1 cellular context compared by ENCODE assay signal in the genomic region with DNA sequence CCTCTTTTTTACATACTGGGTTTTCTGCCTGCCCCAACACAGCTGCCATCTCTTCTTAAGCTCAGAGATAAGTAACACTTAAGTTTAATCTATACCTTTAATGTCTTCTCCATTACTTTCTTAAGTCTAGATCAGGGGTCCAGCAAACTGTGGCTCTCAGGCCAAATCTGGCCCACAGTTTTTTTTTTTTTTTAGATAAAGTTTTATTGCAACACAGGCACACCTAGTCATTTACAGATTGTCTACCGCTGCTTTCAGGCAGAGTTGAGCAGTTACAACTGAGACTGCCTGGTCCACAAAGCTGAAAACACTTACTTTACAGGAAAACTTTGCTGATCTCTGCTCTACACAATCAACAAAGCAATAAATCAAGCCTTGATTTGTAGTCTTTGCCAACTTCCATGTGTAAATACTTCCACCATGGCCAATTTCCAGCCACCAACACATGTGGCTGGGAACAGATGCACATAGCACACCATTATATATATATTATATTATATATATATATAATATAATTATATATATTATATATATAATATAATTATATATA.
A peak's percentile ranks its signal among the peaks of the same experiment; 100 is the strongest.
TF ChIP-seq lines count a peak whose summit lies in the region.

No MANE protein-coding gene starts in this region.

TF ChIP-seq in GM12878, 131 proteins besides CTCF, POLR2A, EP300 and RAD21:
- no peak for TF ChIP-seq IKZF1 (conservative IDR thresholded peaks at IDR 0.05)
- TF ChIP-seq JUNB (IDR thresholded peaks at IDR 0.05) = peak; percentile 34; the same call in 1 of the 2 replicates
- no peak for TF ChIP-seq RUNX3 (IDR thresholded peaks at IDR 0.05; ENCODE audit: low read length)
- TF ChIP-seq, protein P1, sequence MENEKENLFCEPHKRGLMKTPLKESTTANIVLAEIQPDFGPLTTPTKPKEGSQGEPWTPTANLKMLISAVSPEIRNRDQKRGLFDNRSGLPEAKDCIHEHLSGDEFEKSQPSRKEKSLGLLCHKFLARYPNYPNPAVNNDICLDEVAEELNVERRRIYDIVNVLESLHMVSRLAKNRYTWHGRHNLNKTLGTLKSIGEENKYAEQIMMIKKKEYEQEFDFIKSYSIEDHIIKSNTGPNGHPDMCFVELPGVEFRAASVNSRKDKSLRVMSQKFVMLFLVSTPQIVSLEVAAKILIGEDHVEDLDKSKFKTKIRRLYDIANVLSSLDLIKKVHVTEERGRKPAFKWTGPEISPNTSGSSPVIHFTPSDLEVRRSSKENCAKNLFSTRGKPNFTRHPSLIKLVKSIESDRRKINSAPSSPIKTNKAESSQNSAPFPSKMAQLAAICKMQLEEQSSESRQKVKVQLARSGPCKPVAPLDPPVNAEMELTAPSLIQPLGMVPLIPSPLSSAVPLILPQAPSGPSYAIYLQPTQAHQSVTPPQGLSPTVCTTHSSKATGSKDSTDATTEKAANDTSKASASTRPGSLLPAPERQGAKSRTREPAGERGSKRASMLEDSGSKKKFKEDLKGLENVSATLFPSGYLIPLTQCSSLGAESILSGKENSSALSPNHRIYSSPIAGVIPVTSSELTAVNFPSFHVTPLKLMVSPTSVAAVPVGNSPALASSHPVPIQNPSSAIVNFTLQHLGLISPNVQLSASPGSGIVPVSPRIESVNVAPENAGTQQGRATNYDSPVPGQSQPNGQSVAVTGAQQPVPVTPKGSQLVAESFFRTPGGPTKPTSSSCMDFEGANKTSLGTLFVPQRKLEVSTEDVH (IDR thresholded peaks at IDR 0.05; ENCODE audit: low read depth, partially characterized antibody) = no peak
- TF ChIP-seq, protein P2, sequence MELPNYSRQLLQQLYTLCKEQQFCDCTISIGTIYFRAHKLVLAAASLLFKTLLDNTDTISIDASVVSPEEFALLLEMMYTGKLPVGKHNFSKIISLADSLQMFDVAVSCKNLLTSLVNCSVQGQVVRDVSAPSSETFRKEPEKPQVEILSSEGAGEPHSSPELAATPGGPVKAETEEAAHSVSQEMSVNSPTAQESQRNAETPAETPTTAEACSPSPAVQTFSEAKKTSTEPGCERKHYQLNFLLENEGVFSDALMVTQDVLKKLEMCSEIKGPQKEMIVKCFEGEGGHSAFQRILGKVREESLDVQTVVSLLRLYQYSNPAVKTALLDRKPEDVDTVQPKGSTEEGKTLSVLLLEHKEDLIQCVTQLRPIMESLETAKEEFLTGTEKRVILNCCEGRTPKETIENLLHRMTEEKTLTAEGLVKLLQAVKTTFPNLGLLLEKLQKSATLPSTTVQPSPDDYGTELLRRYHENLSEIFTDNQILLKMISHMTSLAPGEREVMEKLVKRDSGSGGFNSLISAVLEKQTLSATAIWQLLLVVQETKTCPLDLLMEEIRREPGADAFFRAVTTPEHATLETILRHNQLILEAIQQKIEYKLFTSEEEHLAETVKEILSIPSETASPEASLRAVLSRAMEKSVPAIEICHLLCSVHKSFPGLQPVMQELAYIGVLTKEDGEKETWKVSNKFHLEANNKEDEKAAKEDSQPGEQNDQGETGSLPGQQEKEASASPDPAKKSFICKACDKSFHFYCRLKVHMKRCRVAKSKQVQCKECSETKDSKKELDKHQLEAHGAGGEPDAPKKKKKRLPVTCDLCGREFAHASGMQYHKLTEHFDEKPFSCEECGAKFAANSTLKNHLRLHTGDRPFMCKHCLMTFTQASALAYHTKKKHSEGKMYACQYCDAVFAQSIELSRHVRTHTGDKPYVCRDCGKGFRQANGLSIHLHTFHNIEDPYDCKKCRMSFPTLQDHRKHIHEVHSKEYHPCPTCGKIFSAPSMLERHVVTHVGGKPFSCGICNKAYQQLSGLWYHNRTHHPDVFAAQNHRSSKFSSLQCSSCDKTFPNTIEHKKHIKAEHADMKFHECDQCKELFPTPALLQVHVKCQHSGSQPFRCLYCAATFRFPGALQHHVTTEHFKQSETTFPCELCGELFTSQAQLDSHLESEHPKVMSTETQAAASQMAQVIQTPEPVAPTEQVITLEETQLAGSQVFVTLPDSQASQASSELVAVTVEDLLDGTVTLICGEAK (IDR thresholded peaks at IDR 0.05; ENCODE audit: borderline replicate concordance) = peak; percentile 94
- TF ChIP-seq ASH2L (IDR thresholded peaks at IDR 0.05; ENCODE audit: borderline replicate concordance, low read depth) = no peak
- peak; percentile 91 for TF ChIP-seq ZNF384 (IDR thresholded peaks at IDR 0.05; ENCODE audit: borderline replicate concordance, low read depth, low read length)
- TF ChIP-seq NR2C2 (IDR thresholded peaks at IDR 0.05; ENCODE audit: borderline replicate concordance, control insufficient read depth, insufficient read length, low read depth) = no peak
- no peak for TF ChIP-seq SMC3 (IDR thresholded peaks at IDR 0.05; ENCODE audit: borderline replicate concordance, low read length)
